19 cellular contexts compared by ENCODE assay signal in genomic region chr7:37142943-37143342, GRCh38.
DNase-seq lines count a peak whose midpoint lies in the region; ATAC-seq and TF ChIP-seq lines count a peak whose summit lies in the region.
"Had no signal": no experiment of that assay in that cellular context is flagged by ENCODE, and none has a peak within 500 bp of the region (broad histone marks: within the 10 kb centered on the region; RNA-seq: fewer than 3 reads in every experiment).

No MANE protein-coding gene starts in this region.

- H3K36me3 ChIP-seq in A673 (ENCODE audit: insufficient read depth, low read length, poor library complexity, severe bottlenecking) (no peaks in the 10 kb centered on the region), neural progenitor cell (no peaks in the 10 kb centered on the region)
- H3K36me3 ChIP-seq: BE2C, HAP-1 had no signal

- TF ChIP-seq CTCF in A673 (conservative IDR thresholded peaks at IDR 0.05; ENCODE audit: low read depth, low read length) (no peak), neural progenitor cell (IDR thresholded peaks at IDR 0.05) (no peak), chondrocyte (IDR thresholded peaks at IDR 0.05) (no peak)

- H3K27ac ChIP-seq in A673 (ENCODE audit: low read depth, low read length, poor library complexity, severe bottlenecking): no peak overlapping the region
- H3K27ac ChIP-seq in neural progenitor cell: no peak overlapping the region
- H3K27ac ChIP-seq: HL-60, KMS-11 had no signal

- H3K4me3 ChIP-seq in A673 (ENCODE audit: low read depth, low read length, poor library complexity, severe bottlenecking) (no peak overlapping the region), neural progenitor cell (no peak overlapping the region)
- H3K4me3 ChIP-seq: HAP-1 had no signal

- H3K4me2 ChIP-seq in neural progenitor cell: no peak overlapping the region
- H3K4me2 ChIP-seq: KMS-11 had no signal

- peaks cover 5% of the 10 kb centered on the region for H3K4me1 ChIP-seq in A673 (ENCODE audit: insufficient read depth, low read length, poor library complexity, severe bottlenecking)
- peaks cover 10% of the 10 kb centered on the region for H3K4me1 ChIP-seq in neural progenitor cell
- H3K4me1 ChIP-seq: BE2C, HAP-1 had no signal

- no peak overlapping the region for H3K4me3 Mint-ChIP-seq in neural progenitor cell
- H3K4me3 Mint-ChIP-seq in chondrocyte (ENCODE audit: unreplicated experiment): no peak overlapping the region

- H4K20me1 ChIP-seq in neural progenitor cell (ENCODE audit: low read depth): no peaks in the 10 kb centered on the region

- no peak for ATAC-seq in GM18519 (IDR thresholded peaks at IDR 0.05; ENCODE audit: low FRiP score, unreplicated experiment)
- ATAC-seq in activated naive CD4-positive, alpha-beta T cell treated with anti-CD3 and anti-CD28 coated beads, Interleukin-2, amount 50 U/mL, for 72 hours: no peak
- ATAC-seq: PC-3 had no signal

- H3K36me3 Mint-ChIP-seq in neural progenitor cell (peaks cover 9% of the 10 kb centered on the region), chondrocyte (ENCODE audit: low read depth) (peaks cover 1% of the 10 kb centered on the region)
- peaks cover 50 to 84% of the 10 kb centered on the region in 2 donors for H3K36me3 Mint-ChIP-seq in activated naive CD4-positive, alpha-beta T cell treated with anti-CD3 and anti-CD28 coated beads, Interleukin-2, amount 50 U/mL, for 72 hours

- no peaks in the 10 kb centered on the region for H3K79me2 ChIP-seq in neural progenitor cell (ENCODE audit: low read depth)

- BruUV-seq in A673 (replicated peaks; lab: Mats Ljungman, UMichigan): no TSS peak

- H3F3A ChIP-seq in neural progenitor cell (ENCODE audit: low read depth): no peaks in the 10 kb centered on the region

- H3K9ac ChIP-seq in neural progenitor cell: no peak overlapping the region
- H3K9ac ChIP-seq: KMS-11 had no signal

- H3K27me3 Mint-ChIP-seq in neural progenitor cell (ENCODE audit: insufficient read depth, low read depth): peaks cover 2% of the 10 kb centered on the region
- H3K27me3 Mint-ChIP-seq in chondrocyte (ENCODE audit: low read depth): no peaks in the 10 kb centered on the region

- DNase-seq in A673 (ENCODE audit: low spot score) (peak; percentile 67), HS-5 (ENCODE audit: low read depth) (peak; percentile 16), dedifferentiated amniotic fluid mesenchymal stem cell (ENCODE audit: extremely low spot score) (peak; percentile 13), neural progenitor cell (ENCODE audit: low spot score) (peak; percentile 24), HT-29 (ENCODE audit: low spot score) (no peak), chondrocyte (ENCODE audit: low spot score) (no peak)
- no peak for DNase-seq in activated naive CD4-positive, alpha-beta T cell treated with anti-CD3 and anti-CD28 coated beads, Interleukin-2, amount 50 U/mL, for 72 hours (ENCODE audit: low spot score in 2 of 2)
- DNase-seq: BE2C, IMR-90, NCI-H1417 treated with DMSO at 0.1 percent for 48 hours, NCI-H187, NCI-H446, NCI-H526, PC-3, SHP77 had no signal

- no peak overlapping the region for H2AFZ ChIP-seq in neural progenitor cell (replicated peaks)

- no peak overlapping the region for H3K27ac Mint-ChIP-seq in neural progenitor cell
- H3K27ac Mint-ChIP-seq in chondrocyte (ENCODE audit: unreplicated experiment): no peak overlapping the region
- no peak overlapping the region for H3K27ac Mint-ChIP-seq in activated naive CD4-positive, alpha-beta T cell treated with anti-CD3 and anti-CD28 coated beads, Interleukin-2, amount 50 U/mL, for 72 hours

- intact Hi-C loops in A673 (cut with micrococcal nuclease; ENCODE audit: unreplicated experiment): no loop called here

- H3K27me3 ChIP-seq in A673 (replicated peaks; ENCODE audit: insufficient read depth, low read depth, low read length, poor library complexity) (no peaks in the 10 kb centered on the region), neural progenitor cell (no peaks in the 10 kb centered on the region)
- H3K27me3 ChIP-seq: BE2C had no signal

- CTCF ChIA-PET in A673 (lab: Charles Lee): no interaction called here

- POLR2A ChIA-PET in A673 (lab: Charles Lee; ENCODE audit: low non-redundant PET): no interaction called here

- no peaks in the 10 kb centered on the region for H3K4me1 Mint-ChIP-seq in neural progenitor cell
- no peaks in the 10 kb centered on the region for H3K4me1 Mint-ChIP-seq in chondrocyte (ENCODE audit: low read depth)

- H3K9me3 ChIP-seq in A673 (ENCODE audit: low read depth, low read length, poor library complexity, severe bottlenecking): peaks cover 5% of the 10 kb centered on the region
- peaks cover 12% of the 10 kb centered on the region for H3K9me3 ChIP-seq in neural progenitor cell (ENCODE audit: low read depth)
- H3K9me3 ChIP-seq: BE2C, HAP-1 had no signal

- H3K9me3 Mint-ChIP-seq in neural progenitor cell: peaks cover 30% of the 10 kb centered on the region
- H3K9me3 Mint-ChIP-seq in chondrocyte (ENCODE audit: low read depth): peaks cover 27% of the 10 kb centered on the region
- H3K9me3 Mint-ChIP-seq in activated naive CD4-positive, alpha-beta T cell treated with anti-CD3 and anti-CD28 coated beads, Interleukin-2, amount 50 U/mL, for 72 hours: peaks cover 28 to 29% of the 10 kb centered on the region in 2 donors

Comparison
In these comparisons a context has a peak if more than half of its experiments do, and no peak if none do; other contexts are left out.
1. DNase-seq: peak in A673 (single experiment), HS-5 (single experiment), dedifferentiated amniotic fluid mesenchymal stem cell (single experiment) and neural progenitor cell (single experiment); none in HT-29 (single experiment), chondrocyte (single experiment) and activated naive CD4-positive, alpha-beta T cell treated with anti-CD3 and anti-CD28 coated beads, Interleukin-2, amount 50 U/mL, for 72 hours (0 of 2).